1 cellular context compared by ENCODE assay signal in the genomic region with DNA sequence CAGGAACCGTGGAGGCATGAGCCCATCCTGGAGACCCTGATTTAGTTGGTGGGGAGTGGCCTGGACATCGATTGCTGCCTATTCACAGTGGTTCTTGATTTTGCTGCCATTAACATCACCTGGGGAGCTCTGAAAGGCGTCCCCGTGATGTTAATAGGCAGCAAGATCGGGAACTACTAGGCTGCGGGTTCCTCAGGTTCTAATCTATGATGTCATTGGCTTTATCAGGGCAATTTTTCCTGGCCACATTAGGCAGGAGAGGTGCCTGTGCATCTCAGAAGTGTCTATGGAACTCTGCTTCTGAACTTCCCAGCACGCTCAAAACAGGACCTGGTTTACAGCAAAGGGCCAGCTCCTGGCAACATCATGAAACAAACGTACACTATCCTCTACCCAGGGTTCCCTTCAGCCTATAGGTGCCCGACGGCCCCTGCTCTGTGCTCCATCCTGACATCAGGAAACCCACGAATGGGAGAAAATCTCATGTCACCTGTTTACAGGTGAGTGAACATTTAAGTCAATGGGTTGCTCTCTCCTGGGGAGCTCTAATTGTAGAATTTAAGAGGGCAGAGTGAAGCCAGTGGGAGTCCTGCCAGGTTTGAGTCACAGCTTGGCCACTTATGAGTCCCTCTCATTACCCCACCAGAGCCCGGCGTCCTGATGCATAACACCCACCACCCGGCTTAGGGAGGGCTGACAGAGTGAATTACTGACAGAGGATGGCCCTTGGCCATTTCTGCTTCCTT.
TF ChIP-seq lines count a peak whose summit lies in the region.

No MANE protein-coding gene starts in this region.

TF ChIP-seq in IMR-90, 13 proteins besides CTCF, POLR2A, EP300 and RAD21:
- TF ChIP-seq MAZ (IDR thresholded peaks at IDR 0.05; ENCODE audit: borderline replicate concordance, low read depth, low read length) (no peak), RCOR1 (IDR thresholded peaks at IDR 0.05; ENCODE audit: insufficient replicate concordance, low read length) (no peak), MXI1 (IDR thresholded peaks at IDR 0.05; ENCODE audit: borderline replicate concordance, low read depth, low read length) (no peak), FOS (IDR thresholded peaks at IDR 0.05; ENCODE audit: low read depth, low read length) (no peak), BHLHE40 (IDR thresholded peaks at IDR 0.05; ENCODE audit: low read depth, low read length) (no peak), NFE2L2 (IDR thresholded peaks at IDR 0.05; ENCODE audit: low read depth, low read length) (no peak), RFX5 (IDR thresholded peaks at IDR 0.05; ENCODE audit: low read depth, low read length) (no peak), MAFK (IDR thresholded peaks at IDR 0.05; ENCODE audit: low read depth, low read length) (no peak)
- TF ChIP-seq, protein P1, sequence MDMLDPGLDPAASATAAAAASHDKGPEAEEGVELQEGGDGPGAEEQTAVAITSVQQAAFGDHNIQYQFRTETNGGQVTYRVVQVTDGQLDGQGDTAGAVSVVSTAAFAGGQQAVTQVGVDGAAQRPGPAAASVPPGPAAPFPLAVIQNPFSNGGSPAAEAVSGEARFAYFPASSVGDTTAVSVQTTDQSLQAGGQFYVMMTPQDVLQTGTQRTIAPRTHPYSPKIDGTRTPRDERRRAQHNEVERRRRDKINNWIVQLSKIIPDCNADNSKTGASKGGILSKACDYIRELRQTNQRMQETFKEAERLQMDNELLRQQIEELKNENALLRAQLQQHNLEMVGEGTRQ (IDR thresholded peaks at IDR 0.05; ENCODE audit: low read depth, low read length) = no peak
